In genomic region chr2:3873899-3874298, GRCh38 we compare ENCODE assay signal across 23 cellular contexts.
A peak's percentile ranks its signal among the peaks of the same experiment; 100 is the strongest.
DNase-seq lines count a peak whose midpoint lies in the region; ATAC-seq, FAIRE-seq and TF ChIP-seq lines count a peak whose summit lies in the region.
"Had no signal": no experiment of that assay in that cellular context is flagged by ENCODE, and none has a peak within 500 bp of the region (broad histone marks: within the 10 kb centered on the region; RNA-seq: fewer than 3 reads in every experiment).

No MANE protein-coding gene starts in this region.

- H2BK15ac ChIP-seq in IMR-90 (ENCODE audit: low read depth, low read length): no peak overlapping the region

- 4% methylated on average over 2 of the region's 2 CpGs for WGBS in A549 (ENCODE audit: missing lambda C conversion rate)
- WGBS in IMR-90 (ENCODE audit: extremely low coverage in 2 of 2, insufficient read length in 1 of 2), 2 experiments: no CpG with 5 or more reads among the region's 2 CpGs
- WGBS in K562 (ENCODE audit: insufficient coverage, low coverage, missing lambda C conversion rate): 0% methylated on average over 2 of the region's 2 CpGs
- WGBS in hepatocyte (ENCODE audit: low lambda C conversion rate, missing lambda C conversion rate): 84% methylated on average over 2 of the region's 2 CpGs

- no TSS peak for BruUV-seq in IMR-90 (replicated peaks; lab: Mats Ljungman, UMichigan)
- BruUV-seq in K562 (replicated peaks; lab: Mats Ljungman, UMichigan): no TSS peak

- TF ChIP-seq RAD21 in A549 (conservative IDR thresholded peaks at IDR 0.05 in 1 of 2, IDR thresholded peaks at IDR 0.05 in 1 of 2) (no peak), IMR-90 (IDR thresholded peaks at IDR 0.05; ENCODE audit: low read length) (no peak), K562 (CRISPR knock-in tag; conservative IDR thresholded peaks at IDR 0.05 in 1 of 2, IDR thresholded peaks at IDR 0.05 in 1 of 2) (no peak)

- CTCF ChIA-PET in A549 (lab: Yijun Ruan, JAX): no interaction called here
- CTCF ChIA-PET in IMR-90 (lab: Yijun Ruan, JAX): interaction anchor here (0.7 kb wide), 1 partner anchor 1851 kb away, joined by 3 read pairs; no protein-coding TSS in a partner anchor
- CTCF ChIA-PET in K562 (lab: Yijun Ruan, JAX; ENCODE audit: low intra/inter-chr PET ratio): no interaction called here

- H4K91ac ChIP-seq in IMR-90 (ENCODE audit: insufficient read depth, low read depth, low read length): no peak overlapping the region

- H4K5ac ChIP-seq in IMR-90 (ENCODE audit: low read depth, low read length): no peak overlapping the region

- H3K4me2 ChIP-seq in A549: no peak overlapping the region
- no peak overlapping the region for H3K4me2 ChIP-seq in IMR-90 (ENCODE audit: low read depth, low read length)
- H3K4me2 ChIP-seq in K562 (ENCODE audit: insufficient read depth, low read length): no peak overlapping the region
- H3K4me2 ChIP-seq in hepatocyte: no peak overlapping the region
- H3K4me2 ChIP-seq: BLaER1 treated with 17β-estradiol and CSF1 and Interleukin-3, amounts not matched to agents 10 nM and 100 nM had no signal

- H2AK9ac ChIP-seq in IMR-90 (replicated peaks; ENCODE audit: low read depth, low read length, poor library complexity): no peak overlapping the region

- H3K4me3 ChIP-seq in A549: no peak overlapping the region
- H3K4me3 ChIP-seq in IMR-90 (ENCODE audit: insufficient read depth, low read depth, low read length): no peak overlapping the region
- no peak overlapping the region for H3K4me3 ChIP-seq in K562
- H3K4me3 ChIP-seq in hepatocyte: no peak overlapping the region
- H3K4me3 ChIP-seq: BLaER1 treated with 17β-estradiol and CSF1 and Interleukin-3, amounts not matched to agents 10 nM and 100 nM had no signal

- POLR2A ChIA-PET in A549 (lab: Yijun Ruan, JAX) (no interaction called here), IMR-90 (lab: Charles Lee; ENCODE audit: unreplicated experiment) (no interaction called here), K562 (lab: Yijun Ruan, JAX) (no interaction called here)

- no peak overlapping the region for H3K14ac ChIP-seq in IMR-90 (replicated peaks; ENCODE audit: low read depth, low read length)

- H3K9me3 ChIP-seq in A549 (no peaks in the 10 kb centered on the region), IMR-90 (ENCODE audit: control insufficient read depth, insufficient read depth, low read length) (peaks cover 2% of the 10 kb centered on the region; the same call in 1 of the 2 replicates), K562 (replicated peaks; ENCODE audit: control insufficient read depth, insufficient read depth, low read depth, low read length) (no peaks in the 10 kb centered on the region), hepatocyte (ENCODE audit: low read depth) (no peaks in the 10 kb centered on the region)
- H3K9me3 ChIP-seq: Caco-2 had no signal

- no peak overlapping the region for H3K56ac ChIP-seq in IMR-90 (ENCODE audit: extremely low read depth, insufficient read depth, low read length)

- no peak overlapping the region for H3K9ac ChIP-seq in IMR-90 (ENCODE audit: low read depth, low read length)
- no peak overlapping the region for H3K9ac ChIP-seq in K562 (ENCODE audit: insufficient read depth in 1 of 2, low read depth in 2 of 2, low read length in 2 of 2)
- H3K9ac ChIP-seq: BLaER1 treated with 17β-estradiol and CSF1 and Interleukin-3, amounts not matched to agents 10 nM and 100 nM had no signal

- no peaks in the 10 kb centered on the region for H3K79me1 ChIP-seq in IMR-90 (ENCODE audit: low read depth in 1 of 2, low read length in 2 of 2)

- H2BK5ac ChIP-seq in IMR-90 (ENCODE audit: low read depth, low read length, poor library complexity, severe bottlenecking): no peak overlapping the region

- no peak for TF ChIP-seq EP300 in A549 (IDR thresholded peaks at IDR 0.05)
- TF ChIP-seq EP300 in K562 (IDR thresholded peaks at IDR 0.05; ENCODE audit: low read length): no peak

- H4K20me1 ChIP-seq in IMR-90 (ENCODE audit: insufficient read depth, low read length) (no peaks in the 10 kb centered on the region), K562 (replicated peaks; ENCODE audit: control insufficient read depth, insufficient read depth, low read length) (no peaks in the 10 kb centered on the region), hepatocyte (ENCODE audit: insufficient read depth, poor library complexity, severe bottlenecking) (no peaks in the 10 kb centered on the region)
- H4K20me1 ChIP-seq: BLaER1 treated with 17β-estradiol and CSF1 and Interleukin-3, amounts not matched to agents 10 nM and 100 nM had no signal

- FAIRE-seq in A549 (lab: Jason Lieb, UNC): no peak
- no peak for FAIRE-seq in K562 (lab: Jason Lieb, UNC)
- FAIRE-seq: A204.1, D721Med, G401.6, GM12892, GM18507 had no signal

- ATAC-seq in A549: no peak
- no peak for ATAC-seq in IMR-90 (ENCODE audit: low read depth)
- no peak for ATAC-seq in K562
- no peak for ATAC-seq in GM21423 (IDR thresholded peaks at IDR 0.05; ENCODE audit: unreplicated experiment)
- ATAC-seq: CD8-positive, alpha-beta T cell had no signal

- no peaks in the 10 kb centered on the region for H3K9me2 ChIP-seq in hepatocyte (replicated peaks; ENCODE audit: insufficient read depth)

- H3K36me3 ChIP-seq in IMR-90 (ENCODE audit: control insufficient read depth, insufficient read depth, low read length) (no peaks in the 10 kb centered on the region), K562 (ENCODE audit: control insufficient read depth, insufficient read depth, low read length) (no peaks in the 10 kb centered on the region), hepatocyte (replicated peaks; ENCODE audit: insufficient read depth, low read depth) (no peaks in the 10 kb centered on the region)
- H3K36me3 ChIP-seq: BLaER1 treated with 17β-estradiol and CSF1 and Interleukin-3, amounts not matched to agents 10 nM and 100 nM had no signal

- H4K8ac ChIP-seq in IMR-90 (ENCODE audit: low read depth in 2 of 2, low read length in 2 of 2): no peak overlapping the region

- TF ChIP-seq CTCF in A549 (IDR thresholded peaks at IDR 0.05) (no peak), IMR-90 (conservative IDR thresholded peaks at IDR 0.05; ENCODE audit: low read depth, low read length) (no peak), K562 (IDR thresholded peaks at IDR 0.05 in 2 of 3, conservative IDR thresholded peaks at IDR 0.05 in 1 of 3; ENCODE audit: insufficient read depth in 2 of 3, low read depth in 1 of 3, low read length in 3 of 3) (no peak), hepatocyte (IDR thresholded peaks at IDR 0.05; ENCODE audit: poor library complexity) (no peak)

- no peaks in the 10 kb centered on the region for H3K79me2 ChIP-seq in K562 (ENCODE audit: control insufficient read depth, insufficient read depth, low read length)
- no peaks in the 10 kb centered on the region for H3K79me2 ChIP-seq in hepatocyte

- no peak overlapping the region for H3K23ac ChIP-seq in IMR-90 (ENCODE audit: low read depth, low read length)

- H3K9me1 ChIP-seq in IMR-90 (ENCODE audit: insufficient read depth, low read length): no peaks in the 10 kb centered on the region
- H3K9me1 ChIP-seq in K562 (ENCODE audit: control insufficient read depth, insufficient read depth, low read length): no peaks in the 10 kb centered on the region

- H3K4me1 ChIP-seq in A549 (no peaks in the 10 kb centered on the region), IMR-90 (ENCODE audit: control insufficient read depth, insufficient read depth, low read length) (no peaks in the 10 kb centered on the region), K562 (replicated peaks in 1 of 2; ENCODE audit: control insufficient read depth in 2 of 2, insufficient read depth in 2 of 2, low read length in 2 of 2) (no peaks in the 10 kb centered on the region), hepatocyte (ENCODE audit: insufficient read depth) (peaks cover 6% of the 10 kb centered on the region)
- H3K4me1 ChIP-seq: Caco-2 had no signal

- intact Hi-C loops in IMR-90 (cut with micrococcal nuclease): no loop called here
- intact Hi-C loops in K562 (cut with micrococcal nuclease): no loop called here

- no peak overlapping the region for H2BK20ac ChIP-seq in IMR-90 (ENCODE audit: low read depth, low read length)

- H2AK5ac ChIP-seq in IMR-90 (ENCODE audit: low read depth, low read length): no peak overlapping the region

- H2AFZ ChIP-seq in IMR-90 (replicated peaks; ENCODE audit: low read length, poor library complexity) (no peak overlapping the region), K562 (ENCODE audit: low read depth, low read length) (no peak overlapping the region), hepatocyte (no peak overlapping the region)

- dilution Hi-C loops in IMR-90 (cut with HindIII; ENCODE audit: low sequenced_read_pairs, unreplicated experiment): no loop called here

- TF ChIP-seq POLR2A in A549 (IDR thresholded peaks at IDR 0.05; ENCODE audit: low read length) (no peak), IMR-90 (IDR thresholded peaks at IDR 0.05; ENCODE audit: low read depth, low read length) (no peak), K562 (conservative IDR thresholded peaks at IDR 0.05) (no peak), erythroblast (IDR thresholded peaks at IDR 0.05; ENCODE audit: low read length) (no peak)

- DNase-seq in A549 (ENCODE audit: low read depth in 1 of 2, low spot score in 1 of 2) (no peak), IMR-90 (no peak), K562 (ENCODE audit: extremely low read depth in 1 of 4, low spot score in 3 of 4) (no peak), hepatocyte (ENCODE audit: low spot score) (no peak), NCI-H1417 treated with DMSO at 0.1 percent for 48 hours (lab: John Stamatoyannopoulos, UW) (no peak), erythroblast (lab: John Stamatoyannopoulos, UW) (no peak), HCEC 1CT (no peak)
- DNase-seq: 8988T; AML-193; Caco-2; Calu3; CD4-positive, alpha-beta T cell; CD8-positive, alpha-beta T cell; DMS79 treated with DMSO at 0.1 percent for 48 hours; GF-D8 had no signal

- in situ Hi-C loops in IMR-90 (cut with MboI; ENCODE audit: low sequenced_read_pairs) (no loop called here), K562 (cut with MboI) (no loop called here)

- H3K27me3 ChIP-seq in IMR-90 (ENCODE audit: control insufficient read depth, insufficient read depth, low read length): no peaks in the 10 kb centered on the region
- no peaks in the 10 kb centered on the region for H3K27me3 ChIP-seq in K562 (ENCODE audit: control insufficient read depth in 2 of 2, insufficient read depth in 2 of 2, low read length in 2 of 2)
- H3K27me3 ChIP-seq in hepatocyte: no peaks in the 10 kb centered on the region
- H3K27me3 ChIP-seq: BLaER1 treated with 17β-estradiol and CSF1 and Interleukin-3, amounts not matched to agents 10 nM and 100 nM had no signal

- H2BK120ac ChIP-seq in IMR-90 (ENCODE audit: low read depth, low read length): no peak overlapping the region

- H3K18ac ChIP-seq in IMR-90 (ENCODE audit: low read depth, low read length): no peak overlapping the region

- H3K4ac ChIP-seq in IMR-90 (ENCODE audit: low read depth, low read length): no peak overlapping the region

- H3K27ac ChIP-seq in A549: no peak overlapping the region
- no peak overlapping the region for H3K27ac ChIP-seq in IMR-90 (ENCODE audit: insufficient read depth, low read length)
- no peak overlapping the region for H3K27ac ChIP-seq in K562 (ENCODE audit: extremely low read depth, low read depth, low read length)
- H3K27ac ChIP-seq in hepatocyte: peak overlapping the region; percentile 45
- H3K27ac ChIP-seq: BLaER1 treated with 17β-estradiol and CSF1 and Interleukin-3, amounts not matched to agents 10 nM and 100 nM; C4-2B had no signal

TF ChIP-seq in A549, 52 proteins besides CTCF, POLR2A, EP300 and RAD21 (continues in another document):
- no peak for TF ChIP-seq TFCP2L1 (CRISPR knock-in tag; IDR thresholded peaks at IDR 0.05)

Comparison
In these comparisons a context has a peak if more than half of its experiments do, and no peak if none do; other contexts are left out.
1. Of the 35 proteins assayed by ChIP-seq in both K562 and A549: peak only in K562: none; only in A549: MAFK; in both: none; in neither: 34.